In genomic region chr5:53322257-53322656, GRCh38 we compare ENCODE assay signal across 21 cellular contexts.
A peak's percentile ranks its signal among the peaks of the same experiment; 100 is the strongest.
DNase-seq lines count a peak whose midpoint lies in the region; ATAC-seq and TF ChIP-seq lines count a peak whose summit lies in the region.
"Had no signal": no experiment of that assay in that cellular context is flagged by ENCODE, and none has a peak within 500 bp of the region (broad histone marks: within the 10 kb centered on the region; RNA-seq: fewer than 3 reads in every experiment).

No MANE protein-coding gene starts in this region.

- H3K4me3 Mint-ChIP-seq in neural progenitor cell = no peak overlapping the region
- H3K4me3 Mint-ChIP-seq: CD8-positive, alpha-beta memory T cell; IgD-negative memory B cell had no signal

- H3F3A ChIP-seq in PC-3 (ENCODE audit: low read length, unreplicated experiment) (no peaks in the 10 kb centered on the region), neural progenitor cell (ENCODE audit: low read depth) (no peaks in the 10 kb centered on the region)

- intact Hi-C loops in PC-3 (cut with micrococcal nuclease) = no loop called here

- H3K4me3 ChIP-seq in AG10803 (ENCODE audit: low read length) (no peak overlapping the region), PC-3 (ENCODE audit: low read length) (no peak overlapping the region), choroid plexus epithelial cell (ENCODE audit: low read depth, low read length) (no peak overlapping the region), neural progenitor cell (no peak overlapping the region)

- no peaks in the 10 kb centered on the region for H3K9me2 ChIP-seq in PC-3 (replicated peaks; ENCODE audit: low read length)

- no peak overlapping the region for H2AFZ ChIP-seq in PC-3 (ENCODE audit: low read length)
- peak overlapping the region; percentile 7 for H2AFZ ChIP-seq in neural progenitor cell (replicated peaks)

- H3K27me3 ChIP-seq in PC-3 (ENCODE audit: low read length) (no peaks in the 10 kb centered on the region), neural progenitor cell (no peaks in the 10 kb centered on the region)

- no peak overlapping the region for H3K27ac Mint-ChIP-seq in neural progenitor cell
- H3K27ac Mint-ChIP-seq: IgD-negative memory B cell had no signal

- H3K9me3 Mint-ChIP-seq in neural progenitor cell = no peaks in the 10 kb centered on the region
- H3K9me3 Mint-ChIP-seq: CD8-positive, alpha-beta memory T cell had no signal

- H3K79me2 ChIP-seq in PC-3 (ENCODE audit: low read length) (no peaks in the 10 kb centered on the region), neural progenitor cell (ENCODE audit: low read depth) (no peaks in the 10 kb centered on the region)

- H3K36me3 Mint-ChIP-seq in neural progenitor cell = no peaks in the 10 kb centered on the region
- H3K36me3 Mint-ChIP-seq: CD8-positive, alpha-beta memory T cell; IgD-negative memory B cell had no signal

- in situ Hi-C loops in GM13976 (cut with MboI; ENCODE audit: low sequenced_read_pairs, unreplicated experiment) = no loop called here

- CTCF ChIA-PET in PC-3 (lab: Charles Lee) = no interaction called here

- TF ChIP-seq CTCF in AG10803 (conservative IDR thresholded peaks at IDR 0.05; ENCODE audit: low read length) (no peak), PC-3 (conservative IDR thresholded peaks at IDR 0.05; ENCODE audit: low read depth, low read length) (no peak), choroid plexus epithelial cell (conservative IDR thresholded peaks at IDR 0.05; ENCODE audit: low read depth, low read length) (no peak), neural progenitor cell (IDR thresholded peaks at IDR 0.05) (no peak), GM13976 (IDR thresholded peaks at IDR 0.05; ENCODE audit: borderline replicate concordance, control extremely low read depth, extremely low read depth, insufficient read depth, missing control alignments) (no peak)

- no peaks in the 10 kb centered on the region for H3K9me3 ChIP-seq in PC-3 (ENCODE audit: low read length)
- no peaks in the 10 kb centered on the region for H3K9me3 ChIP-seq in neural progenitor cell (ENCODE audit: low read depth)

- H3K36me3 ChIP-seq in PC-3 (ENCODE audit: low read depth, low read length) (no peaks in the 10 kb centered on the region), neural progenitor cell (no peaks in the 10 kb centered on the region)

- no peaks in the 10 kb centered on the region for H3K27me3 Mint-ChIP-seq in neural progenitor cell (ENCODE audit: insufficient read depth, low read depth)
- H3K27me3 Mint-ChIP-seq: CD8-positive, alpha-beta memory T cell; IgD-negative memory B cell had no signal

- H4K20me1 ChIP-seq in PC-3 (ENCODE audit: low read length) (no peaks in the 10 kb centered on the region), neural progenitor cell (ENCODE audit: low read depth) (no peaks in the 10 kb centered on the region)

- DNase-seq in AG10803 (ENCODE audit: low read depth) (peak; percentile 34), PC-3 (no peak), choroid plexus epithelial cell (ENCODE audit: low read depth) (peak; percentile 48), neural progenitor cell (ENCODE audit: low spot score) (no peak), GM13976 (ENCODE audit: low spot score) (no peak)
- no peak for DNase-seq in stimulated activated CD4-positive, alpha-beta T cell treated with anti-CD3 and anti-CD28 coated beads, Interleukin-4, amount 100 ng/mL, for 4 hours
- no peak for DNase-seq in effector CD8-positive, alpha-beta T cell (lab: John Stamatoyannopoulos, UW)
- DNase-seq: C1 segment of cervical spinal cord; CD8-positive, alpha-beta memory T cell; DMS79 treated with DMSO at 0.1 percent for 48 hours; Kasumi-1; MM.1S; NCI-H1092; NCI-H1436 treated with DMSO at 0.1 percent for 48 hours; NCI-H510A treated with DMSO at 0.1 percent for 48 hours; NCI-H774; RPMI8226; SIG-M5 had no signal

- H3K4me2 ChIP-seq in PC-3 (ENCODE audit: low read length) (no peak overlapping the region), neural progenitor cell (no peak overlapping the region)

- POLR2A ChIA-PET in PC-3 (lab: Charles Lee; ENCODE audit: unreplicated experiment) = no interaction called here

- no TSS peak for BruUV-seq in PC-3 (replicated peaks; lab: Mats Ljungman, UMichigan)

- ATAC-seq in PC-3 (no peak), HG03135 (IDR thresholded peaks at IDR 0.05; ENCODE audit: unreplicated experiment) (no peak)

- H3K27ac ChIP-seq in PC-3 (ENCODE audit: low read length) (peak overlapping the region; percentile 93), neural progenitor cell (no peak overlapping the region)
- H3K27ac ChIP-seq: HL-60 had no signal

- no peaks in the 10 kb centered on the region for H3K4me1 Mint-ChIP-seq in neural progenitor cell
- H3K4me1 Mint-ChIP-seq: CD8-positive, alpha-beta memory T cell; IgD-negative memory B cell had no signal

- H3K9ac ChIP-seq in PC-3 (ENCODE audit: low read length) = no peak overlapping the region
- no peak overlapping the region for H3K9ac ChIP-seq in neural progenitor cell

- peaks cover 33% of the 10 kb centered on the region for H3K4me1 ChIP-seq in PC-3 (ENCODE audit: insufficient read depth, low read length)
- no peaks in the 10 kb centered on the region for H3K4me1 ChIP-seq in neural progenitor cell

Comparison
In these comparisons a context has a peak if more than half of its experiments do, and no peak if none do; other contexts are left out.
1. DNase-seq: peak in AG10803 (single experiment) and choroid plexus epithelial cell (single experiment); none in PC-3 (single experiment), neural progenitor cell (single experiment), stimulated activated CD4-positive, alpha-beta T cell treated with anti-CD3 and anti-CD28 coated beads, Interleukin-4, amount 100 ng/mL, for 4 hours (0 of 2), GM13976 (single experiment) and effector CD8-positive, alpha-beta T cell (single experiment).